In the genomic region with DNA sequence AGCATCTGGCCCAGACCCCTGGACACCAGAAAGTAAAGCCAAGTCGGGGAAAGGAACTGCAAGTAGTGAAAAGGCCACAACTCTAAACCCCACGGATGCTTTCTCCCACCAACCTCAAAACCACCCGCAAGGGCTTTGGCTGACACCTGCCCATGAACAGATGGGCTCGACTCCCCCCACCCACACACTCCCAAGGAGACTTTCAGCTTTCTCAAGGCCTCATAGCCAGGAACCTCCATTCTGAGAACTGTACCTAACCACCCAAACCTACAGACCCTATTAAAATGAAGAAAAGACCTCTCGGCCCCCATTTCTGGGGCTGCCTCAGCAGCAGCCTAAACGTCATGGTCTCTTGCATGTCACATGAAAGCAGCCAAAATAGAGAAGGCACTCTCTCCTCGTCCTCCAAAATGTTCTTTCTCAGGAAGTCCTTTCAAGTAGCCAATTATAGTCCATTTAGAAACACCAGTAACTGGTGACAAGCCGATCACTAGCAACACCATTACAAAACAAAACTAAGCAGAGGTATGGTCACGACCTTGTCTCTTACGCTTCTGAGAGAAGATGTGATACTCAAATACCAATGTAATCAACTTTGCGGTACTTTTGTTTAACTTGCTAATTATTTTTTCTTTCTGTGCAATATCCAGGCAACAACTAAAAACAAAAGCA, we compare ENCODE assay signal across 8 cellular contexts. TPM values are rescaled to one million over a fixed set of nuclear protein-coding genes. Genes with fewer than 3 reads are reported as not detected.
DNase-seq lines count a peak whose midpoint lies in the region; ATAC-seq, FAIRE-seq and TF ChIP-seq lines count a peak whose summit lies in the region.

No MANE protein-coding gene starts in this region.

- peaks cover 67% of the 10 kb centered on the region for H3K79me2 ChIP-seq in smooth muscle cell (ENCODE audit: low read depth)

- H3K9me3 ChIP-seq in SK-N-MC (ENCODE audit: low read depth, low read length) (no peaks in the 10 kb centered on the region), smooth muscle cell (replicated peaks; ENCODE audit: low read depth) (no peaks in the 10 kb centered on the region)

- H3K27me3 ChIP-seq in smooth muscle cell (ENCODE audit: low read depth), result no peaks in the 10 kb centered on the region

- H4K20me1 ChIP-seq in smooth muscle cell (ENCODE audit: low read depth), result peaks cover 48% of the 10 kb centered on the region

- WGBS in smooth muscle cell (ENCODE audit: low lambda C conversion rate), result 67% methylated on average over 11 of the region's 11 CpGs

- peak overlapping the region; percentile 97 for H3K4me2 ChIP-seq in smooth muscle cell

- TF ChIP-seq CTCF in fibroblast of pulmonary artery (IDR thresholded peaks at IDR 0.05; ENCODE audit: low read length, missing control alignments) (no peak), smooth muscle cell (IDR thresholded peaks at IDR 0.05; ENCODE audit: borderline replicate concordance, insufficient read depth, poor library complexity, severe bottlenecking) (no peak)

- H3K4me3 ChIP-seq in SK-N-MC (peak overlapping the region; percentile 90; the same call in 1 of the 2 replicates), fibroblast of pulmonary artery (replicated peaks; ENCODE audit: low read depth, low read length) (peak overlapping the region; percentile 99), smooth muscle cell (peak overlapping the region; percentile 97)

- peak; percentile 19 for ATAC-seq in GM21717 (IDR thresholded peaks at IDR 0.05; ENCODE audit: unreplicated experiment)

- peak; percentile 32 for DNase-seq in EH (ENCODE audit: low read depth)
- DNase-seq in SK-N-MC (ENCODE audit: low read depth, low spot score), result no peak
- no peak for DNase-seq in fibroblast of pulmonary artery (ENCODE audit: low read depth)
- DNase-seq in smooth muscle cell (lab: John Stamatoyannopoulos, UW; ENCODE audit: unreplicated experiment), result no peak
- no peak for DNase-seq in HTR-8/SVneo (ENCODE audit: insufficient read length, low spot score)
- DNase-seq in NCI-H1436 (lab: John Stamatoyannopoulos, UW), result no peak
- DNase-seq in MV-4-11 (lab: John Stamatoyannopoulos, UW), result no peak

- peaks cover 20% of the 10 kb centered on the region for H3F3A ChIP-seq in smooth muscle cell (ENCODE audit: low read depth)

- no peak overlapping the region for H2AFZ ChIP-seq in smooth muscle cell (ENCODE audit: low read depth)

- H3K4me1 ChIP-seq in smooth muscle cell (ENCODE audit: low read depth), result peaks cover 55% of the 10 kb centered on the region

- H3K27ac ChIP-seq in SK-N-MC (peak overlapping the region; percentile 73), smooth muscle cell (ENCODE audit: low read depth) (peak overlapping the region; percentile 87)

- H3K36me3 ChIP-seq in SK-N-MC (ENCODE audit: insufficient read depth, low read length) (no peaks in the 10 kb centered on the region), smooth muscle cell (ENCODE audit: low read depth) (no peaks in the 10 kb centered on the region)

- H3K9ac ChIP-seq in SK-N-MC (ENCODE audit: insufficient read length), result no peak overlapping the region
- H3K9ac ChIP-seq in smooth muscle cell (ENCODE audit: low read depth), result peak overlapping the region; percentile 95

- no peak for FAIRE-seq in HTR-8/SVneo (lab: Jason Lieb, UNC)

RNA-seq across cellular contexts. Expression of a gene that starts 2.9 kb away (rescaled TPM):
- 46.9 and 56.3 TPM in 2 replicates for total RNA-seq in smooth muscle cell
- 49.2 and 49.3 TPM in 2 replicates for polyA plus RNA-seq in smooth muscle cell
